Comparison of ENCODE assay signal across 14 cellular contexts in the genomic region with DNA sequence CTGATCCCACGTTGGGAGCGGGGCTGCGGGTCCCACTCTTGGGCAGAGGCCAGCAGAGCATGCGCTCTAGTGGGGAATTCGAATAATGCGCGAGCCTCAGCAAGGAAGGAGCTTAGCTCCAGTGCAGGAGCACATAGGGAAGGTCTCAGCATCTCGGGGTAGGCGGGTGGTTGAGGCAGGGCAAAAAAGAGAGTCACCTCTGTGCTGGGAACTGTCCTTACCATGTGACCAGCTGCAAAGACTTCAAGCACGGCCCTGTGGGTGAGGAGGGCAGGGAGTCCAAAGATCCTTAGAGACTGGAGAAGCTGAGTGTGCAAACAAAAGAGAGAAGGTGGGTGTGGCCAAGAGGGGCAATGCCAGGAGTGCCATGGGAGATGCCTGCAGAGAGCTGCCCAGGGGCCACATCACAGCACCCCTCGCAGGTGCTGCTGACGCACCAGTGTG.
A peak's percentile ranks its signal among the peaks of the same experiment; 100 is the strongest.
DNase-seq lines count a peak whose midpoint lies in the region; ATAC-seq, FAIRE-seq and TF ChIP-seq lines count a peak whose summit lies in the region.
"Had no signal": no experiment of that assay in that cellular context is flagged by ENCODE, and none has a peak within 500 bp of the region (broad histone marks: within the 10 kb centered on the region; RNA-seq: fewer than 3 reads in every experiment).

No MANE protein-coding gene starts in this region.

- H4K20me1 ChIP-seq in keratinocyte (ENCODE audit: control insufficient read depth, extremely low read depth, insufficient read depth, low read length) = no peaks in the 10 kb centered on the region

- H3K27ac Mint-ChIP-seq in MCF 10A (ENCODE audit: low read depth, unreplicated experiment) (no peak overlapping the region), WTC11 (no peak overlapping the region)
- H3K27ac Mint-ChIP-seq: effector memory CD8-positive, alpha-beta T cell had no signal

- no peaks in the 10 kb centered on the region for H3K4me1 ChIP-seq in breast epithelium
- peaks cover 25% of the 10 kb centered on the region for H3K4me1 ChIP-seq in keratinocyte (ENCODE audit: control insufficient read depth, extremely low read depth, insufficient read depth, low read length)
- peaks cover 24 to 55% (median 34%) of the 10 kb centered on the region in 4 donors for H3K4me1 ChIP-seq in transverse colon

- CTCF ChIA-PET in MCF 10A (lab: Yijun Ruan, JAX) = interaction anchor here (0.5 to 3.3 kb wide), 10 partner anchors 23 to 473 kb away, joined by 3 to 13 read pairs (median 5); no protein-coding TSS in a partner anchor
- CTCF ChIA-PET in WTC11 (lab: Charles Lee) = interaction anchor here (0.9 to 2.9 kb wide), 11 partner anchors 14 to 175 kb away, joined by 3 to 31 read pairs (median 4); a partner anchor contains a TSS

- H3K36me3 ChIP-seq in breast epithelium (no peaks in the 10 kb centered on the region), keratinocyte (ENCODE audit: control insufficient read depth in 2 of 2, extremely low read depth in 1 of 2, insufficient read depth in 2 of 2, low read length in 2 of 2) (no peaks in the 10 kb centered on the region), transverse colon (no peaks in the 10 kb centered on the region)

- BruUV-seq in MCF 10A (replicated peaks; lab: Mats Ljungman, UMichigan) = no TSS peak

- POLR2A ChIA-PET in MCF 10A (lab: Yijun Ruan, JAX) (interaction anchor here (17.4 kb wide), 1 partner anchor 23 kb away, joined by 555 read pairs; no protein-coding TSS in a partner anchor), WTC11 (lab: Charles Lee) (no interaction called here)

- no peak overlapping the region for H3K4me2 ChIP-seq in keratinocyte (ENCODE audit: control insufficient read depth, extremely low read depth, insufficient read depth, low read depth, low read length)

- no peak for DNase-seq in MCF 10A (ENCODE audit: unreplicated experiment)
- DNase-seq in breast epithelium (ENCODE audit: low spot score in 2 of 2) = no peak
- peak; percentile 34 for DNase-seq in WTC11 (ENCODE audit: low spot score)
- no peak for DNase-seq in keratinocyte (ENCODE audit: low read depth, low spot score)
- peak; percentile 53 for DNase-seq in transverse colon
- no peak for DNase-seq in NCI-H2171 treated with DMSO at 0.1 percent for 48 hours (lab: John Stamatoyannopoulos, UW)
- DNase-seq in midbrain (lab: John Stamatoyannopoulos, UW) = no peak
- no peak for DNase-seq in NCI-H510A treated with DMSO at 0.1 percent for 48 hours (lab: John Stamatoyannopoulos, UW)
- DNase-seq: anterior cingulate cortex; COR-L47; effector memory CD8-positive, alpha-beta T cell; foreskin fibroblast; GF-D8; NCI-H526 had no signal

- peak; percentile 74 for ATAC-seq in WTC11
- ATAC-seq: effector memory CD8-positive, alpha-beta T cell had no signal

- H3K36me3 Mint-ChIP-seq in MCF 10A (ENCODE audit: insufficient read depth, unreplicated experiment) (no peaks in the 10 kb centered on the region), WTC11 (no peaks in the 10 kb centered on the region)

- H3K9me1 ChIP-seq in keratinocyte (ENCODE audit: control insufficient read depth, extremely low read depth, insufficient read depth, low read length) = no peaks in the 10 kb centered on the region

- peak; percentile 24 for TF ChIP-seq CTCF in MCF 10A (IDR thresholded peaks at IDR 0.05; ENCODE audit: unreplicated experiment)
- TF ChIP-seq CTCF in breast epithelium (IDR thresholded peaks at IDR 0.05) = no peak
- no peak for TF ChIP-seq CTCF in WTC11 (IDR thresholded peaks at IDR 0.05)
- TF ChIP-seq CTCF in keratinocyte (optimal IDR thresholded peaks at IDR 0.05 in 1 of 3, IDR thresholded peaks at IDR 0.05 in 1 of 3, conservative IDR thresholded peaks at IDR 0.05 in 1 of 3; ENCODE audit: extremely low read depth in 1 of 3, insufficient read depth in 2 of 3, low read length in 3 of 3) = peak in 2 of 3 experiments; percentile 17 to 26
- TF ChIP-seq CTCF in transverse colon (IDR thresholded peaks at IDR 0.05) = no peak

- in situ Hi-C loops in transverse colon (cut with MboI; ENCODE audit: low pct_ligation_motif_present in 1 of 4, low pct_unique_long_range_greater_than_20kb in 1 of 4, low sequenced_read_pairs in 3 of 4) = no loop called here

- no peak overlapping the region for H3K27ac ChIP-seq in breast epithelium
- no peak overlapping the region for H3K27ac ChIP-seq in keratinocyte (ENCODE audit: control insufficient read depth, insufficient read depth, low read length)
- H3K27ac ChIP-seq in transverse colon = peak overlapping the region in 2 of 4 donors; percentile 65 to 76

- 70 to 87% methylated on average over 3 to 12 of the region's 12 CpGs for WGBS in transverse colon (ENCODE audit: low coverage in 1 of 2), 2 donors

- no peak for FAIRE-seq in keratinocyte (lab: Jason Lieb, UNC)

- no peaks in the 10 kb centered on the region for H3K27me3 Mint-ChIP-seq in MCF 10A (ENCODE audit: insufficient read depth, unreplicated experiment)
- no peaks in the 10 kb centered on the region for H3K27me3 Mint-ChIP-seq in WTC11 (ENCODE audit: low read depth)

- H3K9me3 Mint-ChIP-seq in MCF 10A (ENCODE audit: unreplicated experiment) (no peaks in the 10 kb centered on the region), WTC11 (peaks cover 3% of the 10 kb centered on the region; the same call in 1 of the 2 replicates)
- H3K9me3 Mint-ChIP-seq: effector memory CD8-positive, alpha-beta T cell had no signal

- no peak overlapping the region for H2AFZ ChIP-seq in keratinocyte (ENCODE audit: control insufficient read depth, low read length)

- no peak overlapping the region for H3K4me3 ChIP-seq in breast epithelium
- no peak overlapping the region for H3K4me3 ChIP-seq in keratinocyte (ENCODE audit: control insufficient read depth in 2 of 3, extremely low read depth in 1 of 3, insufficient read depth in 2 of 3, low read depth in 1 of 3, low read length in 3 of 3)
- no peak overlapping the region for H3K4me3 ChIP-seq in transverse colon

- intact Hi-C loops in MCF 10A (cut with micrococcal nuclease) (no loop called here), breast epithelium (cut with DNase I; ENCODE audit: low total_unique reads) (no loop called here), transverse colon (cut with DNase I; ENCODE audit: low total_unique reads) (no loop called here)

- no peak for TF ChIP-seq EP300 in transverse colon (IDR thresholded peaks at IDR 0.05; ENCODE audit: low read depth)

- no peak overlapping the region for H3K9ac ChIP-seq in keratinocyte (ENCODE audit: control insufficient read depth, extremely low read depth, insufficient read depth, low read length)

- no peak for TF ChIP-seq POLR2A in breast epithelium (IDR thresholded peaks at IDR 0.05)
- no peak for TF ChIP-seq POLR2A in transverse colon (IDR thresholded peaks at IDR 0.05)

- peaks cover 40% of the 10 kb centered on the region for H3K4me1 Mint-ChIP-seq in MCF 10A (ENCODE audit: insufficient read depth, unreplicated experiment)
- H3K4me1 Mint-ChIP-seq in WTC11 = peaks cover 10% of the 10 kb centered on the region

- H3K9me3 ChIP-seq in breast epithelium (no peaks in the 10 kb centered on the region), keratinocyte (ENCODE audit: control insufficient read depth, low read depth, low read length) (no peaks in the 10 kb centered on the region), transverse colon (no peaks in the 10 kb centered on the region)

- H3K27me3 ChIP-seq in breast epithelium (no peaks in the 10 kb centered on the region), keratinocyte (ENCODE audit: control insufficient read depth, extremely low read depth, insufficient read depth, low read length) (no peaks in the 10 kb centered on the region), transverse colon (no peaks in the 10 kb centered on the region)

- no peaks in the 10 kb centered on the region for H3K79me2 ChIP-seq in keratinocyte (ENCODE audit: control insufficient read depth, insufficient read depth, low read length)

- no peak overlapping the region for H3K4me3 Mint-ChIP-seq in MCF 10A (ENCODE audit: unreplicated experiment)
- no peak overlapping the region for H3K4me3 Mint-ChIP-seq in WTC11
- H3K4me3 Mint-ChIP-seq: effector memory CD8-positive, alpha-beta T cell had no signal

- dilution Hi-C loops in keratinocyte (cut with MboI; ENCODE audit: extremely low pct_ligation_motif_present, low sequenced_read_pairs) = no loop called here

TF ChIP-seq in WTC11, 78 proteins besides CTCF, POLR2A, EP300 and RAD21:
- TF ChIP-seq, protein P1, sequence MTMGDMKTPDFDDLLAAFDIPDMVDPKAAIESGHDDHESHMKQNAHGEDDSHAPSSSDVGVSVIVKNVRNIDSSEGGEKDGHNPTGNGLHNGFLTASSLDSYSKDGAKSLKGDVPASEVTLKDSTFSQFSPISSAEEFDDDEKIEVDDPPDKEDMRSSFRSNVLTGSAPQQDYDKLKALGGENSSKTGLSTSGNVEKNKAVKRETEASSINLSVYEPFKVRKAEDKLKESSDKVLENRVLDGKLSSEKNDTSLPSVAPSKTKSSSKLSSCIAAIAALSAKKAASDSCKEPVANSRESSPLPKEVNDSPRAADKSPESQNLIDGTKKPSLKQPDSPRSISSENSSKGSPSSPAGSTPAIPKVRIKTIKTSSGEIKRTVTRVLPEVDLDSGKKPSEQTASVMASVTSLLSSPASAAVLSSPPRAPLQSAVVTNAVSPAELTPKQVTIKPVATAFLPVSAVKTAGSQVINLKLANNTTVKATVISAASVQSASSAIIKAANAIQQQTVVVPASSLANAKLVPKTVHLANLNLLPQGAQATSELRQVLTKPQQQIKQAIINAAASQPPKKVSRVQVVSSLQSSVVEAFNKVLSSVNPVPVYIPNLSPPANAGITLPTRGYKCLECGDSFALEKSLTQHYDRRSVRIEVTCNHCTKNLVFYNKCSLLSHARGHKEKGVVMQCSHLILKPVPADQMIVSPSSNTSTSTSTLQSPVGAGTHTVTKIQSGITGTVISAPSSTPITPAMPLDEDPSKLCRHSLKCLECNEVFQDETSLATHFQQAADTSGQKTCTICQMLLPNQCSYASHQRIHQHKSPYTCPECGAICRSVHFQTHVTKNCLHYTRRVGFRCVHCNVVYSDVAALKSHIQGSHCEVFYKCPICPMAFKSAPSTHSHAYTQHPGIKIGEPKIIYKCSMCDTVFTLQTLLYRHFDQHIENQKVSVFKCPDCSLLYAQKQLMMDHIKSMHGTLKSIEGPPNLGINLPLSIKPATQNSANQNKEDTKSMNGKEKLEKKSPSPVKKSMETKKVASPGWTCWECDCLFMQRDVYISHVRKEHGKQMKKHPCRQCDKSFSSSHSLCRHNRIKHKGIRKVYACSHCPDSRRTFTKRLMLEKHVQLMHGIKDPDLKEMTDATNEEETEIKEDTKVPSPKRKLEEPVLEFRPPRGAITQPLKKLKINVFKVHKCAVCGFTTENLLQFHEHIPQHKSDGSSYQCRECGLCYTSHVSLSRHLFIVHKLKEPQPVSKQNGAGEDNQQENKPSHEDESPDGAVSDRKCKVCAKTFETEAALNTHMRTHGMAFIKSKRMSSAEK (CRISPR knock-in tag; IDR thresholded peaks at IDR 0.05; ENCODE audit: borderline replicate concordance) = no peak

Comparison
In these comparisons a context has a peak if more than half of its experiments do, and no peak if none do; other contexts are left out.
1. CTCF ChIP-seq: peak in MCF 10A (single experiment) and keratinocyte (2 of 3); none in breast epithelium (0 of 3), WTC11 (single experiment) and transverse colon (0 of 5).
2. DNase-seq: peak in WTC11 (single experiment) and transverse colon (single experiment); none in MCF 10A (single experiment), breast epithelium (0 of 2), keratinocyte (single experiment), NCI-H2171 treated with DMSO at 0.1 percent for 48 hours (single experiment), midbrain (single experiment) and NCI-H510A treated with DMSO at 0.1 percent for 48 hours (single experiment).